ENCODE assay signal across 8 cellular contexts in the genomic region with DNA sequence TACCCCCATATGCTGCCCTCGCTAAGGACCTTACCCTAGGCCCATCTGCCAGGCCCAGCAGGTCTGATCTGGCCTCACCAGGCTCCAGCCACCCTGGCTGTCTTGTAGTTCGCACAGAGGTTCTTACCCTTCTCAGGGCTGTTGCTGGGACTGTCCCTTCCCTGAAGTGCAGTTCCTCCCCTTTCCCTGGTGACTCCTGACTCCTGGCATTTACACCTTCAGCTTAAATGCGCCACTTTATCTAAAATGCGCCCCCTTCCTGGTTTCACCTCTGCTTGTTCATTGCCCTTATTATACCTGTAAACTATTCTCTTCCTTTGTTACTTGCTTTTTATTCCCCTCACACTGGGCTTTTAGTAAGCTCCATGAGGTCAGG. TPM values are rescaled to one million over a fixed set of nuclear protein-coding genes. Genes with fewer than 3 reads are reported as not detected.
DNase-seq lines count a peak whose midpoint lies in the region; ATAC-seq, FAIRE-seq and TF ChIP-seq lines count a peak whose summit lies in the region.

No MANE protein-coding gene starts in this region.

- POLR2A ChIA-PET in H1 (lab: Charles Lee; ENCODE audit: partially characterized antibody), result interaction anchor here (0.5 to 7.8 kb wide), 16 partner anchors 9 to 137 kb away, joined by 3 to 71 read pairs (median 4); a partner anchor contains a TSS

- H3K14ac ChIP-seq in H1 (ENCODE audit: insufficient read length), result no peak overlapping the region

- H4K5ac ChIP-seq in H1 (ENCODE audit: insufficient read length, low read depth, low read length), result no peak overlapping the region

- H3K4me3 Mint-ChIP-seq in osteocyte (ENCODE audit: unreplicated experiment), result peak overlapping the region; percentile 84

- H3K79me1 ChIP-seq in H1 (ENCODE audit: low read depth, low read length), result no peaks in the 10 kb centered on the region

- ATAC-seq in RWPE2 (ENCODE audit: low read depth) (no peak), GM21526 (IDR thresholded peaks at IDR 0.05; ENCODE audit: low FRiP score, unreplicated experiment) (no peak), GM19328 (IDR thresholded peaks at IDR 0.05; ENCODE audit: unreplicated experiment) (no peak)

- H3K4ac ChIP-seq in H1 (replicated peaks; ENCODE audit: insufficient read length, low read depth, low read length), result no peak overlapping the region

- H2BK15ac ChIP-seq in H1 (ENCODE audit: low read length), result no peak overlapping the region

- CTCF ChIA-PET in H1 (lab: Charles Lee; ENCODE audit: partially characterized antibody), result interaction anchor here (1.0 to 4.9 kb wide), 7 partner anchors 9 to 173 kb away, joined by 3 to 30 read pairs (median 8); no protein-coding TSS in a partner anchor

- H3K18ac ChIP-seq in H1 (ENCODE audit: extremely low read depth, low read length), result peak overlapping the region; percentile 1; the same call in 1 of the 2 replicates

- peaks cover 2% of the 10 kb centered on the region; the same call in 1 of the 2 replicates for H3K23me2 ChIP-seq in H1 (ENCODE audit: low read depth, low read length)

- H2BK12ac ChIP-seq in H1 (ENCODE audit: low read depth, low read length), result no peak overlapping the region

- H2BK20ac ChIP-seq in H1 (ENCODE audit: low read length), result no peak overlapping the region

- no peak overlapping the region for H2BK5ac ChIP-seq in H1 (ENCODE audit: low read depth, low read length)

- H3K79me2 ChIP-seq in H1 (ENCODE audit: control insufficient read depth in 1 of 2, insufficient read depth in 2 of 2, low read length in 2 of 2), result no peaks in the 10 kb centered on the region

- DNase-seq in NCI-H2171 treated with DMSO at 0.1 percent for 48 hours (lab: John Stamatoyannopoulos, UW), result peak; percentile 28
- no peak for DNase-seq in NCI-H2171 (lab: John Stamatoyannopoulos, UW)
- DNase-seq in RWPE2 (ENCODE audit: low spot score), result no peak
- DNase-seq in H1 (ENCODE audit: low read depth in 1 of 2, low spot score in 2 of 2), result no peak
- no peak for DNase-seq in osteocyte (ENCODE audit: extremely low spot score, unreplicated experiment)
- DNase-seq in nucleus accumbens (lab: John Stamatoyannopoulos, UW), result no peak

- no peak overlapping the region for H3K23ac ChIP-seq in H1 (ENCODE audit: insufficient read length)

- no peak overlapping the region for H4K91ac ChIP-seq in H1 (replicated peaks; ENCODE audit: insufficient read length, low read length)

- H4K8ac ChIP-seq in H1 (ENCODE audit: extremely low read depth, insufficient read depth, low read length), result no peak overlapping the region

- H3K9me3 ChIP-seq in RWPE2 (ENCODE audit: severe bottlenecking) (no peaks in the 10 kb centered on the region), H1 (ENCODE audit: insufficient read depth in 2 of 2, low read depth in 1 of 2, low read length in 1 of 2) (no peaks in the 10 kb centered on the region)

- H3K27me3 ChIP-seq in RWPE2 (ENCODE audit: insufficient read depth, poor library complexity, severe bottlenecking), result no peaks in the 10 kb centered on the region
- H3K27me3 ChIP-seq in H1 (replicated peaks in 1 of 4; ENCODE audit: control insufficient read depth in 3 of 4, extremely low read depth in 1 of 4, insufficient read depth in 3 of 4, low read length in 3 of 4), result peaks cover 0 to 11% (median 9%) of the 10 kb centered on the region in 4 experiments; a peak in 5 of 7 replicates

- H3K56ac ChIP-seq in H1 (replicated peaks; ENCODE audit: insufficient read length, low read depth, low read length), result no peak overlapping the region

- no peaks in the 10 kb centered on the region for H3K9me3 Mint-ChIP-seq in osteocyte (ENCODE audit: unreplicated experiment)

- H3K27me3 Mint-ChIP-seq in osteocyte (ENCODE audit: unreplicated experiment), result no peaks in the 10 kb centered on the region

- H3K27ac ChIP-seq in RWPE2 (ENCODE audit: poor library complexity, severe bottlenecking) (peak overlapping the region; percentile 61), H1 (ENCODE audit: low read depth, low read length) (peak overlapping the region; percentile 3; the same call in 1 of the 2 replicates)

- H3K4me2 ChIP-seq in H1 (ENCODE audit: insufficient read depth in 1 of 2, low read depth in 2 of 2, low read length in 2 of 2), result peak overlapping the region; percentile 56 to 84

- no peak overlapping the region for H2AFZ ChIP-seq in H1 (ENCODE audit: low read length)

- H3K36me3 Mint-ChIP-seq in osteocyte (ENCODE audit: unreplicated experiment), result peaks cover 15% of the 10 kb centered on the region

- H3K27ac Mint-ChIP-seq in osteocyte (ENCODE audit: unreplicated experiment), result peak overlapping the region; percentile 99

- FAIRE-seq in H1 (lab: Jason Lieb, UNC), result no peak

- TF ChIP-seq RAD21 in H1 (IDR thresholded peaks at IDR 0.05 in 1 of 2, conservative IDR thresholded peaks at IDR 0.05 in 1 of 2; ENCODE audit: low read depth in 2 of 2, low read length in 2 of 2), result no peak

- TF ChIP-seq POLR2A in H1 (IDR thresholded peaks at IDR 0.05; ENCODE audit: control extremely low read depth in 1 of 2, low read depth in 2 of 2, low read length in 2 of 2), result 0 out of 3 replicates have a peak, but pooled peaks of 1 of the 2 experiments have one; percentile 7

- H3K4me3 ChIP-seq in RWPE2 (ENCODE audit: severe bottlenecking) (peak overlapping the region; percentile 45), H1 (ENCODE audit: extremely low read depth in 1 of 4, insufficient read depth in 2 of 4, low read depth in 3 of 4, low read length in 4 of 4) (peak overlapping the region; percentile 50 to 72 (median 58); a peak in 7 of 8 replicates)

- no peak for TF ChIP-seq EP300 in H1 (IDR thresholded peaks at IDR 0.05; ENCODE audit: borderline replicate concordance in 1 of 2, low read depth in 2 of 2, low read length in 2 of 2)

- H2BK120ac ChIP-seq in H1 (replicated peaks; ENCODE audit: low read depth, low read length), result no peak overlapping the region

- TF ChIP-seq CTCF in RWPE2 (IDR thresholded peaks at IDR 0.05; ENCODE audit: poor library complexity, severe bottlenecking), result no peak
- no peak for TF ChIP-seq CTCF in H1 (IDR thresholded peaks at IDR 0.05; ENCODE audit: control extremely low read depth in 1 of 3, insufficient read depth in 1 of 3, low read depth in 1 of 3, low read length in 3 of 3)
- no peak for TF ChIP-seq CTCF in osteocyte (IDR thresholded peaks at IDR 0.05)

- H3K9ac ChIP-seq in H1 (replicated peaks in 1 of 4; ENCODE audit: extremely low read depth in 1 of 4, low read depth in 3 of 4, low read length in 3 of 4), result peak overlapping the region in 3 of 4 experiments; percentile 20 to 29 (median 23); a peak in 2 of 7 replicates

- peaks cover 3 to 8% of the 10 kb centered on the region in 2 experiments for H4K20me1 ChIP-seq in H1 (replicated peaks in 1 of 2; ENCODE audit: control insufficient read depth in 1 of 2, insufficient read depth in 2 of 2, low read length in 2 of 2)

- H3K4me1 ChIP-seq in RWPE2 (ENCODE audit: insufficient read depth, poor library complexity, severe bottlenecking), result no peaks in the 10 kb centered on the region
- H3K4me1 ChIP-seq in H1 (replicated peaks in 1 of 4; ENCODE audit: control insufficient read depth in 3 of 4, insufficient read depth in 4 of 4, low read length in 3 of 4), result peaks cover 0 to 9% (median 2%) of the 10 kb centered on the region in 4 experiments; a peak in 3 of 7 replicates

- H2AK5ac ChIP-seq in H1 (ENCODE audit: low read depth, low read length), result no peak overlapping the region

- peaks cover 27% of the 10 kb centered on the region for H3K4me1 Mint-ChIP-seq in osteocyte (ENCODE audit: unreplicated experiment)

- H3K36me3 ChIP-seq in RWPE2 (ENCODE audit: low read depth) (peaks cover 31% of the 10 kb centered on the region), H1 (ENCODE audit: control insufficient read depth in 2 of 4, insufficient read depth in 4 of 4, low read length in 3 of 4) (peaks cover 11 to 22% (median 17%) of the 10 kb centered on the region in 4 experiments; a peak in 7 of 8 replicates)

- 81% methylated on average over 4 of the region's 4 CpGs; no CpG with 5 or more reads in 1 of the 2 experiments for WGBS in H1 (ENCODE audit: extremely low coverage in 1 of 2, insufficient coverage in 1 of 2, insufficient read length in 1 of 2, insufficient replicate concordance in 2 of 2, low coverage in 1 of 2, low lambda C conversion rate in 2 of 2, missing lambda C conversion rate in 1 of 2), 2 experiments

RNA-seq across cellular contexts. Expression of a gene that starts 0.8 kb away (rescaled TPM):
- total RNA-seq in H1 (2021; fragmentation: NEBNext Ultra II Directional; extraction: Animal tissue kit (Norgen Biotek cat#: 25700)), result 4.3 and 5.9 TPM in 2 replicates
- 8.9 and 11.4 TPM in 2 replicates for polyA plus RNA-seq in H1 (2011; rRNA removed)
- polyA plus RNA-seq in H1 (2011; cell fraction: cytosol; rRNA removed), result 11.5 TPM
- 33.1 TPM for polyA plus RNA-seq in H1 (2011; cell fraction: nucleus; rRNA removed)
- 8.7 to 12.5 TPM (median 11.8 TPM) in 4 replicates for polyA plus RNA-seq in H1 (2012, experiment 1 of 2)
- polyA plus RNA-seq in H1 (2012, experiment 2 of 2), result 2.6 TPM
- 2.8 TPM for polyA plus RNA-seq in H1 (2013, experiment 1 of 2)
- polyA plus RNA-seq in H1 (2013, experiment 2 of 2), result 2.1 TPM
- polyA minus RNA-seq in H1 (2011; rRNA and poly(A)+ RNA removed), result 7.1 and 9.4 TPM in 2 replicates
- polyA minus RNA-seq in H1 (2011; cell fraction: cytosol; rRNA and poly(A)+ RNA removed), result 3.9 TPM
- polyA minus RNA-seq in H1 (2011; cell fraction: nucleus; rRNA and poly(A)+ RNA removed), result 8.7 TPM
- total RNA-seq in osteocyte, result 53.6 and 54.8 TPM in 2 replicates

RNA-seq across cellular contexts. Expression of a gene that starts 16.3 kb away (rescaled TPM):
- total RNA-seq in H1 (2021; fragmentation: NEBNext Ultra II Directional; extraction: Animal tissue kit (Norgen Biotek cat#: 25700)), result 153 and 154 TPM in 2 replicates
- 108 and 138 TPM in 2 replicates for polyA plus RNA-seq in H1 (2011; rRNA removed)
- 123 TPM for polyA plus RNA-seq in H1 (2011; cell fraction: cytosol; rRNA removed)
- polyA plus RNA-seq in H1 (2011; cell fraction: nucleus; rRNA removed), result 57.4 TPM
- polyA plus RNA-seq in H1 (2012, experiment 1 of 2), result 147 to 182 TPM (median 160 TPM) in 4 replicates
- polyA plus RNA-seq in H1 (2012, experiment 2 of 2), result 285 TPM
- 80.2 TPM for polyA plus RNA-seq in H1 (2013, experiment 1 of 2)
- 79.8 TPM for polyA plus RNA-seq in H1 (2013, experiment 2 of 2)
- 107 and 117 TPM in 2 replicates for polyA minus RNA-seq in H1 (2011; rRNA and poly(A)+ RNA removed)
- polyA minus RNA-seq in H1 (2011; cell fraction: cytosol; rRNA and poly(A)+ RNA removed), result 126 TPM
- 71.0 TPM for polyA minus RNA-seq in H1 (2011; cell fraction: nucleus; rRNA and poly(A)+ RNA removed)
- total RNA-seq in osteocyte, result 140 and 142 TPM in 2 replicates

RNA-seq across cellular contexts. Expression of a gene that starts 17.0 kb away (rescaled TPM):
- 50.3 and 55.2 TPM in 2 replicates for total RNA-seq in H1 (2021; fragmentation: NEBNext Ultra II Directional; extraction: Animal tissue kit (Norgen Biotek cat#: 25700))
- 43.4 and 51.2 TPM in 2 replicates for polyA plus RNA-seq in H1 (2011; rRNA removed)
- polyA plus RNA-seq in H1 (2011; cell fraction: cytosol; rRNA removed), result 45.7 TPM
- 57.8 TPM for polyA plus RNA-seq in H1 (2011; cell fraction: nucleus; rRNA removed)
- polyA plus RNA-seq in H1 (2012, experiment 1 of 2), result 37.4 to 51.1 TPM (median 48.0 TPM) in 4 replicates
- polyA plus RNA-seq in H1 (2012, experiment 2 of 2), result 61.3 TPM
- 38.5 TPM for polyA plus RNA-seq in H1 (2013, experiment 1 of 2)
- 39.6 TPM for polyA plus RNA-seq in H1 (2013, experiment 2 of 2)
- 19.6 and 23.4 TPM in 2 replicates for polyA minus RNA-seq in H1 (2011; rRNA and poly(A)+ RNA removed)
- polyA minus RNA-seq in H1 (2011; cell fraction: cytosol; rRNA and poly(A)+ RNA removed), result 26.8 TPM
- polyA minus RNA-seq in H1 (2011; cell fraction: nucleus; rRNA and poly(A)+ RNA removed), result 22.5 TPM
- total RNA-seq in osteocyte, result 63.4 and 66.0 TPM in 2 replicates

RNA-seq across cellular contexts. Expression of a gene that starts 34.6 kb away (rescaled TPM):
- 63.8 and 68.4 TPM in 2 replicates for total RNA-seq in H1 (2021; fragmentation: NEBNext Ultra II Directional; extraction: Animal tissue kit (Norgen Biotek cat#: 25700))
- polyA plus RNA-seq in H1 (2011; rRNA removed), result 154 and 164 TPM in 2 replicates
- 89.4 TPM for polyA plus RNA-seq in H1 (2011; cell fraction: cytosol; rRNA removed)
- polyA plus RNA-seq in H1 (2011; cell fraction: nucleus; rRNA removed), result 98.6 TPM
- polyA plus RNA-seq in H1 (2012, experiment 1 of 2), result 57.2 to 70.9 TPM (median 68.0 TPM) in 4 replicates
- polyA plus RNA-seq in H1 (2012, experiment 2 of 2), result 81.1 TPM
- polyA plus RNA-seq in H1 (2013, experiment 1 of 2), result 69.8 TPM
- 66.2 TPM for polyA plus RNA-seq in H1 (2013, experiment 2 of 2)
- 49.1 and 51.8 TPM in 2 replicates for polyA minus RNA-seq in H1 (2011; rRNA and poly(A)+ RNA removed)
- 26.6 TPM for polyA minus RNA-seq in H1 (2011; cell fraction: cytosol; rRNA and poly(A)+ RNA removed)
- polyA minus RNA-seq in H1 (2011; cell fraction: nucleus; rRNA and poly(A)+ RNA removed), result 28.0 TPM
- 35.9 and 36.1 TPM in 2 replicates for total RNA-seq in osteocyte

RNA-seq across cellular contexts. Expression of a gene that starts 39.5 kb away (rescaled TPM):
- 4.8 and 4.9 TPM in 2 replicates for total RNA-seq in H1 (2021; fragmentation: NEBNext Ultra II Directional; extraction: Animal tissue kit (Norgen Biotek cat#: 25700))
- 5.1 and 5.3 TPM in 2 replicates for polyA plus RNA-seq in H1 (2011; rRNA removed)
- 7.3 TPM for polyA plus RNA-seq in H1 (2011; cell fraction: cytosol; rRNA removed)
- 8.2 TPM for polyA plus RNA-seq in H1 (2011; cell fraction: nucleus; rRNA removed)
- polyA plus RNA-seq in H1 (2012, experiment 1 of 2), result 4.7 to 7.7 TPM (median 5.8 TPM) in 4 replicates
- 7.0 TPM for polyA plus RNA-seq in H1 (2012, experiment 2 of 2)
- polyA plus RNA-seq in H1 (2013, experiment 1 of 2), result 4.5 TPM
- 4.5 TPM for polyA plus RNA-seq in H1 (2013, experiment 2 of 2)
- 2.3 and 3.1 TPM in 2 replicates for polyA minus RNA-seq in H1 (2011; rRNA and poly(A)+ RNA removed)
- 2.9 TPM for polyA minus RNA-seq in H1 (2011; cell fraction: cytosol; rRNA and poly(A)+ RNA removed)
- 5.8 TPM for polyA minus RNA-seq in H1 (2011; cell fraction: nucleus; rRNA and poly(A)+ RNA removed)
- 8.8 and 10.7 TPM in 2 replicates for total RNA-seq in osteocyte
